ENCODE assay signal across 1 cellular context in genomic region chr2:15449542-15450236, GRCh38.
A peak's percentile ranks its signal among the peaks of the same experiment; 100 is the strongest.
TF ChIP-seq lines count a peak whose summit lies in the region.

No MANE protein-coding gene starts in this region.

TF ChIP-seq in K562, 482 proteins besides CTCF, POLR2A, EP300 and RAD21 (continued from another document):
- no peak for TF ChIP-seq HOMEZ (CRISPR knock-in tag; IDR thresholded peaks at IDR 0.05)
- no peak for TF ChIP-seq YY1 (IDR thresholded peaks at IDR 0.05; ENCODE audit: borderline replicate concordance in 1 of 3, control insufficient read depth in 1 of 3, extremely low read depth in 1 of 3, insufficient read depth in 3 of 3, insufficient read length in 1 of 3, insufficient replicate concordance in 2 of 3, low read depth in 1 of 3, low read length in 2 of 3)
- no peak for TF ChIP-seq RBBP5 (IDR thresholded peaks at IDR 0.05; ENCODE audit: borderline replicate concordance, insufficient read depth, low read length, poor library complexity, severe bottlenecking)
- TF ChIP-seq EZH2 (IDR thresholded peaks at IDR 0.05; ENCODE audit: borderline replicate concordance, low read depth, low read length): no peak
- no peak for TF ChIP-seq ZBTB7A (IDR thresholded peaks at IDR 0.05; ENCODE audit: borderline replicate concordance, control insufficient read depth, low read depth, low read length)
- no peak for TF ChIP-seq POLR2B (IDR thresholded peaks at IDR 0.05; ENCODE audit: low read depth, partially characterized antibody)
- no peak for TF ChIP-seq DPF2 (IDR thresholded peaks at IDR 0.05)
- TF ChIP-seq MAFK (IDR thresholded peaks at IDR 0.05; ENCODE audit: low read length): no peak
- TF ChIP-seq PHB (CRISPR knock-in tag; IDR thresholded peaks at IDR 0.05): no peak
- 0 out of 2 replicates have a peak, but pooled peaks have one; percentile 9 for TF ChIP-seq CEBPB (tag; IDR thresholded peaks at IDR 0.05)
- TF ChIP-seq ZNF277 (CRISPR knock-in tag; IDR thresholded peaks at IDR 0.05; ENCODE audit: borderline replicate concordance): no peak
- no peak for TF ChIP-seq RBM22 (IDR thresholded peaks at IDR 0.05; ENCODE audit: low read depth, low read length, poor library complexity, severe bottlenecking)
- TF ChIP-seq ZNF740 (CRISPR knock-in tag; IDR thresholded peaks at IDR 0.05): no peak
- TF ChIP-seq ZNF740 (tag; IDR thresholded peaks at IDR 0.05): no peak
- no peak for TF ChIP-seq ZBTB12 (CRISPR knock-in tag; IDR thresholded peaks at IDR 0.05)
- TF ChIP-seq ZNF347 (CRISPR knock-in tag; IDR thresholded peaks at IDR 0.05; ENCODE audit: low read depth): no peak
- TF ChIP-seq RNF219 (CRISPR knock-in tag; IDR thresholded peaks at IDR 0.05): no peak
- no peak for TF ChIP-seq GABPB1 (CRISPR knock-in tag; IDR thresholded peaks at IDR 0.05)
- no peak for TF ChIP-seq PCBP2 (IDR thresholded peaks at IDR 0.05; ENCODE audit: low read depth, low read length, poor library complexity, severe bottlenecking)
- no peak for TF ChIP-seq SMC3 (conservative IDR thresholded peaks at IDR 0.05; ENCODE audit: insufficient read depth, low read depth, low read length)
- no peak for TF ChIP-seq SLC30A9 (CRISPR knock-in tag; IDR thresholded peaks at IDR 0.05)
- no peak for TF ChIP-seq FOXK2 (conservative IDR thresholded peaks at IDR 0.05 in 1 of 2, IDR thresholded peaks at IDR 0.05 in 1 of 2; ENCODE audit: low read depth in 2 of 2)
- TF ChIP-seq ATF4 (CRISPR knock-in tag; IDR thresholded peaks at IDR 0.05): 0 out of 2 replicates have a peak, but pooled peaks have one; percentile 20
- 0 out of 2 replicates have a peak, but pooled peaks have one; percentile 18 for TF ChIP-seq ZSCAN32 (CRISPR knock-in tag; IDR thresholded peaks at IDR 0.05)
- no peak for TF ChIP-seq HMG20B (CRISPR knock-in tag; IDR thresholded peaks at IDR 0.05)
- no peak for TF ChIP-seq CTCFL (IDR thresholded peaks at IDR 0.05; ENCODE audit: borderline replicate concordance, insufficient read depth, low read depth, low read length, poor library complexity, severe bottlenecking)
- TF ChIP-seq ARHGAP35 (IDR thresholded peaks at IDR 0.05; ENCODE audit: partially characterized antibody): no peak
- TF ChIP-seq ZNF175 (CRISPR knock-in tag; IDR thresholded peaks at IDR 0.05; ENCODE audit: low read depth): no peak
- no peak for TF ChIP-seq ZNF140 (CRISPR knock-in tag; IDR thresholded peaks at IDR 0.05)
- no peak for TF ChIP-seq KDM5B (IDR thresholded peaks at IDR 0.05; ENCODE audit: insufficient replicate concordance, low read depth, low read length)
- TF ChIP-seq BRD9 (IDR thresholded peaks at IDR 0.05; ENCODE audit: low read depth, partially characterized antibody): no peak
- TF ChIP-seq ZNF431 (CRISPR knock-in tag; IDR thresholded peaks at IDR 0.05): no peak
- peak; percentile 43; the same call in 1 of the 2 replicates for TF ChIP-seq GTF2E2 (tag; IDR thresholded peaks at IDR 0.05)
- no peak for TF ChIP-seq CEBPG (CRISPR knock-in tag; IDR thresholded peaks at IDR 0.05)
- peak in 1 of 2 experiments; percentile 54; a peak in 2 of 4 replicates for TF ChIP-seq CEBPG (tag; conservative IDR thresholded peaks at IDR 0.05 in 1 of 2, IDR thresholded peaks at IDR 0.05 in 1 of 2)
- no peak for TF ChIP-seq MXI1 (IDR thresholded peaks at IDR 0.05; ENCODE audit: low read depth, low read length)
- no peak for TF ChIP-seq BMI1 (IDR thresholded peaks at IDR 0.05; ENCODE audit: low read length)
- peak; percentile 50; the same call in 1 of the 2 replicates for TF ChIP-seq MEF2A (IDR thresholded peaks at IDR 0.05; ENCODE audit: control insufficient read depth, low read depth, low read length)
- TF ChIP-seq ATF3 (IDR thresholded peaks at IDR 0.05): peak; percentile 34; the same call in 1 of the 2 replicates
- TF ChIP-seq ATF3 (CRISPR knock-in tag; conservative IDR thresholded peaks at IDR 0.05): no peak
- no peak for TF ChIP-seq GABPA (tag; conservative IDR thresholded peaks at IDR 0.05; ENCODE audit: low read depth)
TF ChIP-seq in K562: peak in this region for 7.
